In the genomic region with DNA sequence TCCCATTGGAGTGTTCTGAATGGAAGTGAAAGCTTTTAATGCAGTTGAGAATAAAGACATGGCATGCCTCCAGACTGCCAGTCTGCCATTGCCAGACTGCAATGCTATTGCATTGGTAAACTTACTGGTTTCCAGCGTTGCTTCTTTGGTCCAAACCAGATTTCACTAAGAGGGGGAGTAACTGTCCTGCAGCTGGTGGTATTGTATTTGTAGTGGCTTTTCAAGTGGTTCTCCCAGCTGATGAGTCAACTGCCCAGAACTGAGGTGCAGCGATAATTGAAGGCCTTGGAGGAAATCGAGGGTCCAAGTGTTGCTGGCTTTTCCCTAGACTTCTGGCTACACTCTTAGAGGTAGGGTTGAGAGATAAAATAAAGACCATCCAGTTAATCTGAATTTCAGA, we compare ENCODE assay signal across 15 cellular contexts.
"Had no signal": no experiment of that assay in that cellular context is flagged by ENCODE, and none has a peak within 500 bp of the region (broad histone marks: within the 10 kb centered on the region; RNA-seq: fewer than 3 reads in every experiment).

No MANE protein-coding gene starts in this region.

- H3K36me3 ChIP-seq: colonic mucosa had no signal

- ATAC-seq: activated CD8-positive, alpha-beta T cell treated with anti-CD3 and anti-CD28 coated beads for 36 hours; activated T-helper 17 cell treated with anti-CD3 and anti-CD28 coated beads, Interleukin-2, amount 50 U/mL, for 72 hours; left lobe of liver; sciatic nerve; stimulated activated effector memory CD8-positive, alpha-beta T cell treated with anti-CD3 and anti-CD28 coated beads, Interleukin-12 subunit alpha, Interleukin-12 subunit beta, amount 100 ng/mL, for 72 hours had no signal

- H3K9me3 ChIP-seq: colonic mucosa, testis, upper lobe of left lung had no signal

- DNase-seq: activated CD4-positive, alpha-beta T cell treated with anti-CD3 and anti-CD28 coated beads, Interleukin-2, amount 10 ng/mL, durations not matched to agents 24 days and 14 days; activated CD8-positive, alpha-beta T cell treated with anti-CD3 and anti-CD28 coated beads for 36 hours; activated naive CD4-positive, alpha-beta T cell treated with anti-CD3 and anti-CD28 coated beads for 36 hours; activated T-cell treated with anti-CD3 and anti-CD28 coated beads, Interleukin-2, amount 50 U/mL, for 1 hour; colonic mucosa; endodermal cell; head of caudate nucleus; stimulated activated CD4-positive, alpha-beta T cell treated with anti-CD3 and anti-CD28 coated beads, Interleukin-4, amount 100 ng/mL, for 24 hours; T-helper 9 cell; testis; upper lobe of left lung had no signal

- H3K27ac ChIP-seq: colonic mucosa, upper lobe of left lung had no signal

- H3K27me3 ChIP-seq: colonic mucosa, testis, upper lobe of left lung had no signal

- H3K4me3 ChIP-seq: colonic mucosa, testis, upper lobe of left lung had no signal

- H3K4me1 ChIP-seq: colonic mucosa, upper lobe of left lung had no signal
